29 cellular contexts compared by ENCODE assay signal in genomic region chr3:27878012-27878383, GRCh38.
A peak's percentile ranks its signal among the peaks of the same experiment; 100 is the strongest.
DNase-seq lines count a peak whose midpoint lies in the region; ATAC-seq lines count a peak whose summit lies in the region.
"Had no signal": no experiment of that assay in that cellular context is flagged by ENCODE, and none has a peak within 500 bp of the region (broad histone marks: within the 10 kb centered on the region; RNA-seq: fewer than 3 reads in every experiment).

No MANE protein-coding gene starts in this region.

- POLR2A ChIA-PET in CD8-positive, alpha-beta memory T cell (lab: Charles Lee): interaction anchor here (1.3 kb wide), 1 partner anchor 156 kb away, joined by 7 read pairs; the partner anchor contains the start of gene EOMES
- POLR2A ChIA-PET in naive thymus-derived CD4-positive, alpha-beta T cell (lab: Charles Lee): interaction anchor here (0.6 to 1.5 kb wide), 6 partner anchors 8 to 471 kb away, joined by 3 to 4 read pairs (median 3); partner anchors contain the start of genes AZI2 and ZCWPW2

- no peak overlapping the region for H3K27ac ChIP-seq in CD8-positive, alpha-beta memory T cell (ENCODE audit: low read depth, low read length)
- H3K27ac ChIP-seq in naive thymus-derived CD4-positive, alpha-beta T cell (ENCODE audit: low read depth, low read length): no peak overlapping the region
- H3K27ac ChIP-seq: coronary artery, esophagus muscularis mucosa, heart right ventricle, SJSA1, suprapubic skin, upper lobe of right lung had no signal

- DNase-seq in activated T-cell treated with anti-CD3 and anti-CD28 coated beads, Interleukin-2, amount 50 U/mL, for 4 hours: no peak
- DNase-seq in activated T-cell treated with anti-CD3 and anti-CD28 coated beads, Interleukin-2, amount 50 U/mL, for 48 hours: no peak
- DNase-seq in CD8-positive, alpha-beta memory T cell: no peak
- DNase-seq in activated T-helper 2 cell treated with anti-CD3 and anti-CD28 coated beads, Interferon-gamma antibody, Interleukin-2, Interleukin-4, amounts not matched to agents 10 μg/mL and 5 μg/mL and 100 μg/mL, durations not matched to agents 14 hours and 24 hours and 36 hours (ENCODE audit: low spot score): no peak
- peak in 3 of 9 donors; percentile 18 to 24 (median 23) for DNase-seq in naive thymus-derived CD4-positive, alpha-beta T cell
- DNase-seq in iPS-NIHi7 (ENCODE audit: extremely low spot score) (no peak), ecto neural progenitor cell (ENCODE audit: low spot score) (no peak)
- DNase-seq: ACHN; activated CD4-positive, alpha-beta T cell treated with anti-CD3 and anti-CD28 coated beads for 1 hour; activated gamma-delta T cell treated with Interleukin-2 at 50 U/mL for 16 hours; foreskin melanocyte; heart right ventricle; Karpas-422; mammary epithelial cell; MV-4-11; NCI-H146; NCI-H2107; NCI-H446; NCI-H774; stimulated activated CD4-positive, alpha-beta T cell treated with anti-CD3 and anti-CD28 coated beads, Interleukin-12 subunit alpha, Interleukin-12 subunit beta, amount 100 ng/mL, for 4 hours; stimulated activated CD4-positive, alpha-beta T cell treated with anti-CD3 and anti-CD28 coated beads, Interleukin-4, amount 100 ng/mL, for 1 hour; upper lobe of right lung had no signal

- CTCF ChIA-PET in CD8-positive, alpha-beta memory T cell (lab: Charles Lee): interaction anchor here (2.2 kb wide), 1 partner anchor 157 kb away, joined by 9 read pairs; the partner anchor contains the start of gene EOMES
- CTCF ChIA-PET in naive thymus-derived CD4-positive, alpha-beta T cell (lab: Charles Lee): interaction anchor here (1.6 kb wide), 1 partner anchor 156 kb away, joined by 4 read pairs; the partner anchor contains the start of gene EOMES

- H3K36me3 ChIP-seq in CD8-positive, alpha-beta memory T cell (ENCODE audit: insufficient read depth, low read length): no peaks in the 10 kb centered on the region
- no peaks in the 10 kb centered on the region for H3K36me3 ChIP-seq in naive thymus-derived CD4-positive, alpha-beta T cell (ENCODE audit: control insufficient read depth in 2 of 3, insufficient read depth in 3 of 3, low read length in 3 of 3)
- H3K36me3 ChIP-seq: esophagus muscularis mucosa, heart right ventricle, SJSA1, suprapubic skin, upper lobe of right lung had no signal

- H3K27me3 Mint-ChIP-seq in activated T-cell treated with anti-CD3 and anti-CD28 coated beads, Interleukin-2, amount 50 U/mL, for 4 hours (ENCODE audit: low read depth): no peaks in the 10 kb centered on the region
- no peaks in the 10 kb centered on the region for H3K27me3 Mint-ChIP-seq in CD8-positive, alpha-beta memory T cell
- no peaks in the 10 kb centered on the region for H3K27me3 Mint-ChIP-seq in activated T-helper 2 cell treated with anti-CD3 and anti-CD28 coated beads, Interferon-gamma antibody, Interleukin-2, Interleukin-4, amounts not matched to agents 10 μg/mL and 5 μg/mL and 100 μg/mL, durations not matched to agents 14 hours and 24 hours and 36 hours (ENCODE audit: low read depth)
- H3K27me3 Mint-ChIP-seq in naive thymus-derived CD4-positive, alpha-beta T cell: no peaks in the 10 kb centered on the region

- no peaks in the 10 kb centered on the region for H3K9me3 Mint-ChIP-seq in activated T-cell treated with anti-CD3 and anti-CD28 coated beads, Interleukin-2, amount 50 U/mL, for 4 hours
- H3K9me3 Mint-ChIP-seq in CD8-positive, alpha-beta memory T cell: no peaks in the 10 kb centered on the region
- H3K9me3 Mint-ChIP-seq in activated T-helper 2 cell treated with anti-CD3 and anti-CD28 coated beads, Interferon-gamma antibody, Interleukin-2, Interleukin-4, amounts not matched to agents 10 μg/mL and 5 μg/mL and 100 μg/mL, durations not matched to agents 14 hours and 24 hours and 36 hours: no peaks in the 10 kb centered on the region
- peaks cover 0 to 6% (median 0%) of the 10 kb centered on the region in 11 donors for H3K9me3 Mint-ChIP-seq in naive thymus-derived CD4-positive, alpha-beta T cell

- H3K4me3 Mint-ChIP-seq in activated T-cell treated with anti-CD3 and anti-CD28 coated beads, Interleukin-2, amount 50 U/mL, for 4 hours: no peak overlapping the region
- peak overlapping the region in 6 of 7 donors; percentile 1 to 69 (median 28) for H3K4me3 Mint-ChIP-seq in CD8-positive, alpha-beta memory T cell
- H3K4me3 Mint-ChIP-seq in activated T-helper 2 cell treated with anti-CD3 and anti-CD28 coated beads, Interferon-gamma antibody, Interleukin-2, Interleukin-4, amounts not matched to agents 10 μg/mL and 5 μg/mL and 100 μg/mL, durations not matched to agents 14 hours and 24 hours and 36 hours (ENCODE audit: low read depth): peak overlapping the region; percentile 17
- H3K4me3 Mint-ChIP-seq in naive thymus-derived CD4-positive, alpha-beta T cell: peak overlapping the region in 9 of 10 donors; percentile 41 to 77 (median 56)

- no peaks in the 10 kb centered on the region for H3K9me3 ChIP-seq in CD8-positive, alpha-beta memory T cell (ENCODE audit: low read length)
- no peaks in the 10 kb centered on the region for H3K9me3 ChIP-seq in naive thymus-derived CD4-positive, alpha-beta T cell (ENCODE audit: control insufficient read depth in 2 of 3, low read length in 3 of 3)
- H3K9me3 ChIP-seq: esophagus muscularis mucosa, heart right ventricle, SJSA1, suprapubic skin, upper lobe of right lung had no signal

- peak; percentile 23 to 26 for ATAC-seq in activated T-cell treated with anti-CD3 and anti-CD28 coated beads, Interleukin-2, amount 50 U/mL, for 4 hours
- ATAC-seq in naive thymus-derived CD4-positive, alpha-beta T cell: no peak
- ATAC-seq in GM21423 (IDR thresholded peaks at IDR 0.05; ENCODE audit: unreplicated experiment): no peak
- ATAC-seq: heart right ventricle, sciatic nerve, upper lobe of right lung had no signal

- H3K36me3 Mint-ChIP-seq in activated T-cell treated with anti-CD3 and anti-CD28 coated beads, Interleukin-2, amount 50 U/mL, for 4 hours (ENCODE audit: insufficient read depth): no peaks in the 10 kb centered on the region
- peaks cover 0 to 3% (median 0%) of the 10 kb centered on the region in 3 donors for H3K36me3 Mint-ChIP-seq in CD8-positive, alpha-beta memory T cell
- no peaks in the 10 kb centered on the region for H3K36me3 Mint-ChIP-seq in activated T-helper 2 cell treated with anti-CD3 and anti-CD28 coated beads, Interferon-gamma antibody, Interleukin-2, Interleukin-4, amounts not matched to agents 10 μg/mL and 5 μg/mL and 100 μg/mL, durations not matched to agents 14 hours and 24 hours and 36 hours (ENCODE audit: low read depth)
- peaks cover 0 to 13% (median 0%) of the 10 kb centered on the region in 5 donors for H3K36me3 Mint-ChIP-seq in naive thymus-derived CD4-positive, alpha-beta T cell

- peaks cover 57% of the 10 kb centered on the region for H3K4me1 Mint-ChIP-seq in activated T-cell treated with anti-CD3 and anti-CD28 coated beads, Interleukin-2, amount 50 U/mL, for 4 hours (ENCODE audit: low read depth)
- peaks cover 55 to 81% (median 75%) of the 10 kb centered on the region in 3 donors for H3K4me1 Mint-ChIP-seq in CD8-positive, alpha-beta memory T cell
- peaks cover 47% of the 10 kb centered on the region for H3K4me1 Mint-ChIP-seq in activated T-helper 2 cell treated with anti-CD3 and anti-CD28 coated beads, Interferon-gamma antibody, Interleukin-2, Interleukin-4, amounts not matched to agents 10 μg/mL and 5 μg/mL and 100 μg/mL, durations not matched to agents 14 hours and 24 hours and 36 hours (ENCODE audit: low read depth)
- peaks cover 40 to 86% (median 71%) of the 10 kb centered on the region in 7 donors for H3K4me1 Mint-ChIP-seq in naive thymus-derived CD4-positive, alpha-beta T cell

- no peaks in the 10 kb centered on the region for H3K27me3 ChIP-seq in CD8-positive, alpha-beta memory T cell (ENCODE audit: insufficient read depth, low read length, poor library complexity, severe bottlenecking)
- no peaks in the 10 kb centered on the region for H3K27me3 ChIP-seq in naive thymus-derived CD4-positive, alpha-beta T cell (ENCODE audit: control insufficient read depth in 2 of 2, insufficient read depth in 2 of 2, low read length in 2 of 2)
- H3K27me3 ChIP-seq: SJSA1, suprapubic skin, upper lobe of right lung had no signal

- no peak overlapping the region for H3K4me3 ChIP-seq in CD8-positive, alpha-beta memory T cell (ENCODE audit: low read length)
- H3K4me3 ChIP-seq in naive thymus-derived CD4-positive, alpha-beta T cell (ENCODE audit: low read length): no peak overlapping the region
- H3K4me3 ChIP-seq: coronary artery, esophagus muscularis mucosa, heart right ventricle, SJSA1, suprapubic skin, upper lobe of right lung had no signal

- H3K27ac Mint-ChIP-seq in CD8-positive, alpha-beta memory T cell: peak overlapping the region in 6 of 8 donors; percentile 1 to 83 (median 60)
- H3K27ac Mint-ChIP-seq in activated T-helper 2 cell treated with anti-CD3 and anti-CD28 coated beads, Interferon-gamma antibody, Interleukin-2, Interleukin-4, amounts not matched to agents 10 μg/mL and 5 μg/mL and 100 μg/mL, durations not matched to agents 14 hours and 24 hours and 36 hours: no peak overlapping the region
- peak overlapping the region; percentile 17 to 84 (median 71) for H3K27ac Mint-ChIP-seq in naive thymus-derived CD4-positive, alpha-beta T cell
- H3K27ac Mint-ChIP-seq: progenitor cell of endocrine pancreas had no signal

- peaks cover 56% of the 10 kb centered on the region for H3K4me1 ChIP-seq in CD8-positive, alpha-beta memory T cell (ENCODE audit: insufficient read depth, low read length)
- peaks cover 28 to 49% of the 10 kb centered on the region in 2 donors for H3K4me1 ChIP-seq in naive thymus-derived CD4-positive, alpha-beta T cell (ENCODE audit: control insufficient read depth in 2 of 2, insufficient read depth in 2 of 2, low read length in 2 of 2)
- H3K4me1 ChIP-seq: esophagus muscularis mucosa, SJSA1, suprapubic skin had no signal

- intact Hi-C loops in activated T-helper 2 cell treated with anti-CD3 and anti-CD28 coated beads, Interferon-gamma antibody, Interleukin-2, Interleukin-4, amounts not matched to agents 10 μg/mL and 5 μg/mL and 100 μg/mL, durations not matched to agents 14 hours and 24 hours and 36 hours (cut with micrococcal nuclease): no loop called here
- intact Hi-C loops in naive thymus-derived CD4-positive, alpha-beta T cell (cut with micrococcal nuclease): no loop called here

Comparison
In these comparisons a context has a peak if more than half of its experiments do, and no peak if none do; other contexts are left out.
1. ATAC-seq: peak in activated T-cell treated with anti-CD3 and anti-CD28 coated beads, Interleukin-2, amount 50 U/mL, for 4 hours (2 of 2); none in naive thymus-derived CD4-positive, alpha-beta T cell (single experiment) and GM21423 (single experiment).